Comparison of ENCODE assay signal across 14 cellular contexts in the genomic region with DNA sequence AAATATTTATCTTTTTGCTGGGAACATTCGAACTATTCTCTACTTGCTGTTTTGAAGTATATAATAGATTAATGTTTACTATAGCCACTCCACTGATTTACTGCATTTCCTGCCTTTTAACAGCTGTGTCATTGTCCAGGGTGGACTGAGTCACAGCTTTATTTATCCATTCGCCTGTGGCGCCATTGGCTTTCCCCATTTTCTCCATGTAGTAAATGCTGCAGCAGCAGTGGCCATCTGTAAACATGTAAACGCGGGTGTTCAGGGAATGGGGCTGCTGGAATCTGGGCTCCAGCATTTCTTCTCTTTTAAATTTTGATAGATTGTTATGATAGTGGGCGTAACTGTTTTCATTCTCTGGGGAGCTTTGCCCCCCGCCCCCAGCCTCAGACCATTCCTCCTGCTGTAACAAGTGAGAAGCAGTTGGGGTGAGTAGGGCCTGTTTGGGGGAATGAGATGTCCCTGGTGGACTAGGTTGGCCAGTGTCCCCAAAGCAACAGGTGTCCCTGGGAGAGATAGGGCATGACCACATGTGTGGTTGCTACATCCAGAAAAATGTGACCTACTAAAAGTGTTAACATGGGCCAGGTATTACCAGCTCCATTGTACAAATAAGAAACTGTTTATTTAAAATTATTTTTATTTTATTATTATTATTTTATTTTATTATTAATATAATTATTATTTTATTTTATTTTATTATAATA. TPM values are rescaled to one million over a fixed set of nuclear protein-coding genes. Genes with fewer than 3 reads are reported as not detected.
A peak's percentile ranks its signal among the peaks of the same experiment; 100 is the strongest.
DNase-seq lines count a peak whose midpoint lies in the region; ATAC-seq and TF ChIP-seq lines count a peak whose summit lies in the region.
"Had no signal": no experiment of that assay in that cellular context is flagged by ENCODE, and none has a peak within 500 bp of the region (broad histone marks: within the 10 kb centered on the region; RNA-seq: fewer than 3 reads in every experiment).

No MANE protein-coding gene starts in this region.

- CTCF ChIA-PET in activated naive CD4-positive, alpha-beta T cell treated with anti-CD3 and anti-CD28 coated beads, Interleukin-2, amount 10 ng/mL, durations not matched to agents 7 days and 5 days (lab: Charles Lee), result interaction anchor here (4.9 kb wide), 1 partner anchor 135 kb away, joined by 26 read pairs; no protein-coding TSS in a partner anchor
- CTCF ChIA-PET in activated naive CD4-positive, alpha-beta T cell treated with anti-CD3 and anti-CD28 coated beads for 36 hours (lab: Charles Lee), result interaction anchor here (1.3 to 1.8 kb wide), 2 partner anchors 56 to 131 kb away, joined by 4 to 5 read pairs; no protein-coding TSS in a partner anchor
- CTCF ChIA-PET in PC-3 (lab: Charles Lee), result no interaction called here
- CTCF ChIA-PET in Caco-2 (lab: Charles Lee), result interaction anchor here (0.5 kb wide), 1 partner anchor 68 kb away, joined by 4 read pairs; no protein-coding TSS in a partner anchor

- peak in 1 of 4 donors; percentile 6 for TF ChIP-seq EP300 in upper lobe of left lung (IDR thresholded peaks at IDR 0.05)

- H3K4me3 ChIP-seq in PC-3 (ENCODE audit: low read length), result peak overlapping the region; percentile 5; the same call in 1 of the 2 replicates
- no peak overlapping the region for H3K4me3 ChIP-seq in foreskin fibroblast (ENCODE audit: low read depth in 1 of 2, low read length in 2 of 2)
- H3K4me3 ChIP-seq in upper lobe of left lung, result no peak overlapping the region
- H3K4me3 ChIP-seq in Caco-2 (ENCODE audit: low read depth, low read length), result no peak overlapping the region
- H3K4me3 ChIP-seq: suprapubic skin had no signal

- no peaks in the 10 kb centered on the region for H3K9me3 ChIP-seq in PC-3 (ENCODE audit: low read length)
- H3K9me3 ChIP-seq in upper lobe of left lung, result no peaks in the 10 kb centered on the region
- H3K9me3 ChIP-seq in Caco-2, result no peaks in the 10 kb centered on the region
- H3K9me3 ChIP-seq: suprapubic skin had no signal

- intact Hi-C loops in activated naive CD4-positive, alpha-beta T cell treated with anti-CD3 and anti-CD28 coated beads for 36 hours (cut with micrococcal nuclease), result loop anchor here (5.0 kb wide), 1 partner anchor 41 kb away; no protein-coding TSS in a partner anchor
- intact Hi-C loops in PC-3 (cut with micrococcal nuclease), result no loop called here
- intact Hi-C loops in Caco-2 (cut with micrococcal nuclease; ENCODE audit: unreplicated experiment), result no loop called here

- TF ChIP-seq CTCF in PC-3 (conservative IDR thresholded peaks at IDR 0.05; ENCODE audit: low read depth, low read length) (no peak), foreskin fibroblast (IDR thresholded peaks at IDR 0.05; ENCODE audit: low read depth, low read length) (no peak), upper lobe of left lung (IDR thresholded peaks at IDR 0.05) (no peak), Caco-2 (IDR thresholded peaks at IDR 0.05; ENCODE audit: insufficient read depth in 1 of 2, low read depth in 1 of 2, low read length in 1 of 2, severe bottlenecking in 1 of 2, unreplicated experiment in 1 of 2) (no peak)

- H3K27me3 ChIP-seq in PC-3 (ENCODE audit: low read length) (no peaks in the 10 kb centered on the region), upper lobe of left lung (no peaks in the 10 kb centered on the region), Caco-2 (replicated peaks; ENCODE audit: control insufficient read depth, insufficient read depth, low read length) (no peaks in the 10 kb centered on the region)
- H3K27me3 ChIP-seq: suprapubic skin had no signal

- H3F3A ChIP-seq in PC-3 (ENCODE audit: low read length, unreplicated experiment), result no peaks in the 10 kb centered on the region

- BruUV-seq in PC-3 (replicated peaks; lab: Mats Ljungman, UMichigan) (no TSS peak), Caco-2 (replicated peaks; lab: Mats Ljungman, UMichigan) (no TSS peak)

- peak overlapping the region; percentile 73 for H3K4me2 ChIP-seq in PC-3 (ENCODE audit: low read length)

- peak; percentile 33 for DNase-seq in activated naive CD4-positive, alpha-beta T cell treated with anti-CD3 and anti-CD28 coated beads, Interleukin-2, amount 10 ng/mL, durations not matched to agents 7 days and 5 days
- no peak for DNase-seq in activated naive CD4-positive, alpha-beta T cell treated with anti-CD3 and anti-CD28 coated beads for 36 hours
- DNase-seq in PC-3 (peak; percentile 84), foreskin fibroblast (peak; percentile 72 to 75), upper lobe of left lung (no peak), Caco-2 (no peak)
- DNase-seq in stimulated activated CD4-positive, alpha-beta T cell treated with anti-CD3 and anti-CD28 coated beads, Interleukin-4, amount 100 ng/mL, for 4 hours, result no peak
- DNase-seq: activated B cell treated with CpG ODN at 0.5 μM for 24 hours; stimulated activated CD4-positive, alpha-beta T cell treated with anti-CD3 and anti-CD28 coated beads, Interleukin-2, amount 100 ng/mL, for 48 hours had no signal

- H3K27ac Mint-ChIP-seq in activated naive CD4-positive, alpha-beta T cell treated with anti-CD3 and anti-CD28 coated beads, Interleukin-2, amount 10 ng/mL, durations not matched to agents 7 days and 5 days, result peak overlapping the region; percentile 16
- no peak overlapping the region for H3K27ac Mint-ChIP-seq in activated naive CD4-positive, alpha-beta T cell treated with anti-CD3 and anti-CD28 coated beads for 36 hours
- H3K27ac Mint-ChIP-seq in Caco-2 (ENCODE audit: unreplicated experiment), result no peak overlapping the region
- H3K27ac Mint-ChIP-seq: activated B cell treated with CpG ODN at 0.5 μM for 24 hours; activated naive CD8-positive, alpha-beta T cell; nephron had no signal

- H3K79me2 ChIP-seq in PC-3 (ENCODE audit: low read length), result no peaks in the 10 kb centered on the region

- H2AFZ ChIP-seq in PC-3 (ENCODE audit: low read length), result peak overlapping the region; percentile 65

- no peak overlapping the region for H3K4me3 Mint-ChIP-seq in activated naive CD4-positive, alpha-beta T cell treated with anti-CD3 and anti-CD28 coated beads, Interleukin-2, amount 10 ng/mL, durations not matched to agents 7 days and 5 days
- no peak overlapping the region for H3K4me3 Mint-ChIP-seq in activated naive CD4-positive, alpha-beta T cell treated with anti-CD3 and anti-CD28 coated beads for 36 hours
- H3K4me3 Mint-ChIP-seq in Caco-2 (ENCODE audit: unreplicated experiment), result no peak overlapping the region
- H3K4me3 Mint-ChIP-seq: activated B cell treated with CpG ODN at 0.5 μM for 24 hours; activated naive CD8-positive, alpha-beta T cell; nephron had no signal

- 77 to 80% methylated on average over 7 of the region's 7 CpGs for WGBS in upper lobe of left lung, 2 donors

- H3K4me1 ChIP-seq in PC-3 (ENCODE audit: insufficient read depth, low read length) (peaks cover 10% of the 10 kb centered on the region), upper lobe of left lung (peaks cover 5 to 24% (median 20%) of the 10 kb centered on the region in 4 donors), Caco-2 (0 out of 2 replicates have a peak, but pooled peaks cover 6% of the 10 kb centered on the region)

- H3K36me3 ChIP-seq in PC-3 (ENCODE audit: low read depth, low read length), result no peaks in the 10 kb centered on the region
- H3K36me3 ChIP-seq in upper lobe of left lung, result no peaks in the 10 kb centered on the region
- H3K36me3 ChIP-seq in Caco-2 (ENCODE audit: control insufficient read depth, insufficient read depth, low read length), result no peaks in the 10 kb centered on the region
- H3K36me3 ChIP-seq: suprapubic skin had no signal

- POLR2A ChIA-PET in PC-3 (lab: Charles Lee; ENCODE audit: unreplicated experiment) (interaction anchor here (0.6 kb wide), 1 partner anchor 440 kb away, joined by 3 read pairs; a partner anchor contains a TSS), Caco-2 (lab: Charles Lee) (no interaction called here)

- peaks cover 7% of the 10 kb centered on the region for H3K27me3 Mint-ChIP-seq in activated naive CD4-positive, alpha-beta T cell treated with anti-CD3 and anti-CD28 coated beads, Interleukin-2, amount 10 ng/mL, durations not matched to agents 7 days and 5 days
- no peaks in the 10 kb centered on the region for H3K27me3 Mint-ChIP-seq in activated naive CD4-positive, alpha-beta T cell treated with anti-CD3 and anti-CD28 coated beads for 36 hours (ENCODE audit: low read depth)
- H3K27me3 Mint-ChIP-seq in Caco-2 (ENCODE audit: insufficient read depth, unreplicated experiment), result no peaks in the 10 kb centered on the region
- H3K27me3 Mint-ChIP-seq: activated naive CD8-positive, alpha-beta T cell had no signal

- ATAC-seq in PC-3 (peak; percentile 96), upper lobe of left lung (ENCODE audit: low FRiP score in 2 of 2) (no peak), HG03565 (IDR thresholded peaks at IDR 0.05; ENCODE audit: unreplicated experiment) (no peak)

- no peaks in the 10 kb centered on the region for H4K20me1 ChIP-seq in PC-3 (ENCODE audit: low read length)

- H3K36me3 Mint-ChIP-seq in activated naive CD4-positive, alpha-beta T cell treated with anti-CD3 and anti-CD28 coated beads, Interleukin-2, amount 10 ng/mL, durations not matched to agents 7 days and 5 days, result no peaks in the 10 kb centered on the region
- no peaks in the 10 kb centered on the region for H3K36me3 Mint-ChIP-seq in activated naive CD4-positive, alpha-beta T cell treated with anti-CD3 and anti-CD28 coated beads for 36 hours (ENCODE audit: low read depth)
- H3K36me3 Mint-ChIP-seq in Caco-2 (ENCODE audit: insufficient read depth, unreplicated experiment), result peaks cover 4% of the 10 kb centered on the region

- no peak for TF ChIP-seq POLR2A in upper lobe of left lung (IDR thresholded peaks at IDR 0.05)

- peak overlapping the region; percentile 77 for H3K27ac ChIP-seq in PC-3 (ENCODE audit: low read length)
- H3K27ac ChIP-seq in upper lobe of left lung, result peak overlapping the region in 3 of 4 donors; percentile 36 to 65 (median 54)
- H3K27ac ChIP-seq: C4-2B, suprapubic skin had no signal

- no peaks in the 10 kb centered on the region for H3K9me3 Mint-ChIP-seq in activated naive CD4-positive, alpha-beta T cell treated with anti-CD3 and anti-CD28 coated beads, Interleukin-2, amount 10 ng/mL, durations not matched to agents 7 days and 5 days
- no peaks in the 10 kb centered on the region for H3K9me3 Mint-ChIP-seq in activated naive CD4-positive, alpha-beta T cell treated with anti-CD3 and anti-CD28 coated beads for 36 hours
- no peaks in the 10 kb centered on the region for H3K9me3 Mint-ChIP-seq in Caco-2 (ENCODE audit: unreplicated experiment)
- H3K9me3 Mint-ChIP-seq: activated B cell treated with CpG ODN at 0.5 μM for 24 hours, nephron had no signal

- no peaks in the 10 kb centered on the region for H3K9me2 ChIP-seq in PC-3 (replicated peaks; ENCODE audit: low read length)

- no peak overlapping the region for H3K9ac ChIP-seq in PC-3 (ENCODE audit: low read length)

- peaks cover 19% of the 10 kb centered on the region for H3K4me1 Mint-ChIP-seq in activated naive CD4-positive, alpha-beta T cell treated with anti-CD3 and anti-CD28 coated beads, Interleukin-2, amount 10 ng/mL, durations not matched to agents 7 days and 5 days
- peaks cover 5% of the 10 kb centered on the region for H3K4me1 Mint-ChIP-seq in activated naive CD4-positive, alpha-beta T cell treated with anti-CD3 and anti-CD28 coated beads for 36 hours (ENCODE audit: low read depth)
- H3K4me1 Mint-ChIP-seq in Caco-2 (ENCODE audit: low read depth, unreplicated experiment), result peaks cover 7% of the 10 kb centered on the region

RNA-seq across cellular contexts. Expression of a gene that starts 32.9 kb away (rescaled TPM):
- total RNA-seq in activated naive CD4-positive, alpha-beta T cell treated with anti-CD3 and anti-CD28 coated beads for 36 hours, result 10 to 100 TPM; 15.8 to 16.0 TPM
- total RNA-seq in PC-3 (2014; rRNA removed) (4.8 and 6.2 TPM in 2 replicates), upper lobe of left lung (10 to 100 TPM; 19.0 to 88.0 (median 59.7) TPM), Caco-2 (2022) (18.4 and 20.7 TPM in 2 replicates)

Comparison
In these comparisons a context has a peak if more than half of its experiments do, and no peak if none do; other contexts are left out.
1. DNase-seq: peak in activated naive CD4-positive, alpha-beta T cell treated with anti-CD3 and anti-CD28 coated beads, Interleukin-2, amount 10 ng/mL, durations not matched to agents 7 days and 5 days (single experiment), PC-3 (single experiment) and foreskin fibroblast (2 of 2); none in activated naive CD4-positive, alpha-beta T cell treated with anti-CD3 and anti-CD28 coated beads for 36 hours (single experiment), upper lobe of left lung (0 of 2), Caco-2 (0 of 2) and stimulated activated CD4-positive, alpha-beta T cell treated with anti-CD3 and anti-CD28 coated beads, Interleukin-4, amount 100 ng/mL, for 4 hours (0 of 2).